1 cellular context compared by ENCODE assay signal in the genomic region with DNA sequence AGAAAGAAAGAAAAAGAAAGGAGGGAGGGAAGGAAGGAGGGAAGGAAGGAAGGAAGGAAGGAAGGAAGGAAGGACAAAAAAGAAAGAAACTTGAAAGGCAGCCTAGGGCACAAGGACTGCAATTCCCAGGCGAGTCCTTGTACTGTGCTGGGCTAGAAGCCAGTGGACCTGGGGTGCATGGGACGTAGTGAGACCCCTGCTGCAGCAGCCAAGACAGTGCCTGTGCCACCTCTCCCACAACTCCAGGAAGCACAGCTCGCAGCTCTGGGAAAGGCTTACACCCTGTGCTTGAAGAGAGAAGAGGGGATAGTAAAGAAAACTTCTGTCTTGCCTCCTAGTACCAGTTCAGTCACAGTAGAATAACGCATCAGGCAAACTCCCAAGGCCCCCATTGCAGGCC.
TF ChIP-seq lines count a peak whose summit lies in the region.

No MANE protein-coding gene starts in this region.

TF ChIP-seq in WTC11, 78 proteins besides CTCF, POLR2A, EP300 and RAD21 (continued from another document):
- TF ChIP-seq, protein P1, sequence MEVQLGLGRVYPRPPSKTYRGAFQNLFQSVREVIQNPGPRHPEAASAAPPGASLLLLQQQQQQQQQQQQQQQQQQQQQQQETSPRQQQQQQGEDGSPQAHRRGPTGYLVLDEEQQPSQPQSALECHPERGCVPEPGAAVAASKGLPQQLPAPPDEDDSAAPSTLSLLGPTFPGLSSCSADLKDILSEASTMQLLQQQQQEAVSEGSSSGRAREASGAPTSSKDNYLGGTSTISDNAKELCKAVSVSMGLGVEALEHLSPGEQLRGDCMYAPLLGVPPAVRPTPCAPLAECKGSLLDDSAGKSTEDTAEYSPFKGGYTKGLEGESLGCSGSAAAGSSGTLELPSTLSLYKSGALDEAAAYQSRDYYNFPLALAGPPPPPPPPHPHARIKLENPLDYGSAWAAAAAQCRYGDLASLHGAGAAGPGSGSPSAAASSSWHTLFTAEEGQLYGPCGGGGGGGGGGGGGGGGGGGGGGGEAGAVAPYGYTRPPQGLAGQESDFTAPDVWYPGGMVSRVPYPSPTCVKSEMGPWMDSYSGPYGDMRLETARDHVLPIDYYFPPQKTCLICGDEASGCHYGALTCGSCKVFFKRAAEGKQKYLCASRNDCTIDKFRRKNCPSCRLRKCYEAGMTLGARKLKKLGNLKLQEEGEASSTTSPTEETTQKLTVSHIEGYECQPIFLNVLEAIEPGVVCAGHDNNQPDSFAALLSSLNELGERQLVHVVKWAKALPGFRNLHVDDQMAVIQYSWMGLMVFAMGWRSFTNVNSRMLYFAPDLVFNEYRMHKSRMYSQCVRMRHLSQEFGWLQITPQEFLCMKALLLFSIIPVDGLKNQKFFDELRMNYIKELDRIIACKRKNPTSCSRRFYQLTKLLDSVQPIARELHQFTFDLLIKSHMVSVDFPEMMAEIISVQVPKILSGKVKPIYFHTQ (CRISPR knock-in tag; IDR thresholded peaks at IDR 0.05), result no peak
- TF ChIP-seq, protein P2, sequence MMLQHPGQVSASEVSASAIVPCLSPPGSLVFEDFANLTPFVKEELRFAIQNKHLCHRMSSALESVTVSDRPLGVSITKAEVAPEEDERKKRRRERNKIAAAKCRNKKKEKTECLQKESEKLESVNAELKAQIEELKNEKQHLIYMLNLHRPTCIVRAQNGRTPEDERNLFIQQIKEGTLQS (CRISPR knock-in tag; conservative IDR thresholded peaks at IDR 0.05), result no peak
- TF ChIP-seq NR1H2 (CRISPR knock-in tag; IDR thresholded peaks at IDR 0.05) (no peak), ZSCAN18 (CRISPR knock-in tag; IDR thresholded peaks at IDR 0.05) (no peak), NFATC4 (CRISPR knock-in tag; IDR thresholded peaks at IDR 0.05) (no peak), CDX4 (CRISPR knock-in tag; IDR thresholded peaks at IDR 0.05; ENCODE audit: borderline replicate concordance) (no peak), SMAD4 (CRISPR knock-in tag; IDR thresholded peaks at IDR 0.05) (no peak), ZNF423 (CRISPR knock-in tag; IDR thresholded peaks at IDR 0.05) (no peak), RELA (CRISPR knock-in tag; IDR thresholded peaks at IDR 0.05; ENCODE audit: borderline replicate concordance) (no peak)
- TF ChIP-seq, protein P3, sequence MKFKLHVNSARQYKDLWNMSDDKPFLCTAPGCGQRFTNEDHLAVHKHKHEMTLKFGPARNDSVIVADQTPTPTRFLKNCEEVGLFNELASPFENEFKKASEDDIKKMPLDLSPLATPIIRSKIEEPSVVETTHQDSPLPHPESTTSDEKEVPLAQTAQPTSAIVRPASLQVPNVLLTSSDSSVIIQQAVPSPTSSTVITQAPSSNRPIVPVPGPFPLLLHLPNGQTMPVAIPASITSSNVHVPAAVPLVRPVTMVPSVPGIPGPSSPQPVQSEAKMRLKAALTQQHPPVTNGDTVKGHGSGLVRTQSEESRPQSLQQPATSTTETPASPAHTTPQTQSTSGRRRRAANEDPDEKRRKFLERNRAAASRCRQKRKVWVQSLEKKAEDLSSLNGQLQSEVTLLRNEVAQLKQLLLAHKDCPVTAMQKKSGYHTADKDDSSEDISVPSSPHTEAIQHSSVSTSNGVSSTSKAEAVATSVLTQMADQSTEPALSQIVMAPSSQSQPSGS (CRISPR knock-in tag; IDR thresholded peaks at IDR 0.05; ENCODE audit: borderline replicate concordance, low read depth), result no peak
- TF ChIP-seq, protein P4, sequence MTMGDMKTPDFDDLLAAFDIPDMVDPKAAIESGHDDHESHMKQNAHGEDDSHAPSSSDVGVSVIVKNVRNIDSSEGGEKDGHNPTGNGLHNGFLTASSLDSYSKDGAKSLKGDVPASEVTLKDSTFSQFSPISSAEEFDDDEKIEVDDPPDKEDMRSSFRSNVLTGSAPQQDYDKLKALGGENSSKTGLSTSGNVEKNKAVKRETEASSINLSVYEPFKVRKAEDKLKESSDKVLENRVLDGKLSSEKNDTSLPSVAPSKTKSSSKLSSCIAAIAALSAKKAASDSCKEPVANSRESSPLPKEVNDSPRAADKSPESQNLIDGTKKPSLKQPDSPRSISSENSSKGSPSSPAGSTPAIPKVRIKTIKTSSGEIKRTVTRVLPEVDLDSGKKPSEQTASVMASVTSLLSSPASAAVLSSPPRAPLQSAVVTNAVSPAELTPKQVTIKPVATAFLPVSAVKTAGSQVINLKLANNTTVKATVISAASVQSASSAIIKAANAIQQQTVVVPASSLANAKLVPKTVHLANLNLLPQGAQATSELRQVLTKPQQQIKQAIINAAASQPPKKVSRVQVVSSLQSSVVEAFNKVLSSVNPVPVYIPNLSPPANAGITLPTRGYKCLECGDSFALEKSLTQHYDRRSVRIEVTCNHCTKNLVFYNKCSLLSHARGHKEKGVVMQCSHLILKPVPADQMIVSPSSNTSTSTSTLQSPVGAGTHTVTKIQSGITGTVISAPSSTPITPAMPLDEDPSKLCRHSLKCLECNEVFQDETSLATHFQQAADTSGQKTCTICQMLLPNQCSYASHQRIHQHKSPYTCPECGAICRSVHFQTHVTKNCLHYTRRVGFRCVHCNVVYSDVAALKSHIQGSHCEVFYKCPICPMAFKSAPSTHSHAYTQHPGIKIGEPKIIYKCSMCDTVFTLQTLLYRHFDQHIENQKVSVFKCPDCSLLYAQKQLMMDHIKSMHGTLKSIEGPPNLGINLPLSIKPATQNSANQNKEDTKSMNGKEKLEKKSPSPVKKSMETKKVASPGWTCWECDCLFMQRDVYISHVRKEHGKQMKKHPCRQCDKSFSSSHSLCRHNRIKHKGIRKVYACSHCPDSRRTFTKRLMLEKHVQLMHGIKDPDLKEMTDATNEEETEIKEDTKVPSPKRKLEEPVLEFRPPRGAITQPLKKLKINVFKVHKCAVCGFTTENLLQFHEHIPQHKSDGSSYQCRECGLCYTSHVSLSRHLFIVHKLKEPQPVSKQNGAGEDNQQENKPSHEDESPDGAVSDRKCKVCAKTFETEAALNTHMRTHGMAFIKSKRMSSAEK (CRISPR knock-in tag; IDR thresholded peaks at IDR 0.05; ENCODE audit: borderline replicate concordance), result no peak
